In genomic region chr7:98051118-98051744, GRCh38 we compare ENCODE assay signal across 8 cellular contexts. TPM values are rescaled to one million over a fixed set of nuclear protein-coding genes. Genes with fewer than 3 reads are reported as not detected.
DNase-seq lines count a peak whose midpoint lies in the region; ATAC-seq, FAIRE-seq and TF ChIP-seq lines count a peak whose summit lies in the region.

No MANE protein-coding gene starts in this region.

- H3K36me3 ChIP-seq in H1 (ENCODE audit: control insufficient read depth in 2 of 4, insufficient read depth in 4 of 4, low read length in 3 of 4), result no peaks in the 10 kb centered on the region

- H3K4me2 ChIP-seq in H1 (ENCODE audit: insufficient read depth in 1 of 2, low read depth in 2 of 2, low read length in 2 of 2), result peak overlapping the region; percentile 22 to 47; a peak in 3 of 4 replicates

- H3K9me3 ChIP-seq in H1 (ENCODE audit: insufficient read depth in 2 of 2, low read depth in 1 of 2, low read length in 1 of 2), result no peaks in the 10 kb centered on the region

- no peak overlapping the region for H3K23ac ChIP-seq in H1 (ENCODE audit: insufficient read length)

- no peak for TF ChIP-seq RAD21 in H1 (IDR thresholded peaks at IDR 0.05 in 1 of 2, conservative IDR thresholded peaks at IDR 0.05 in 1 of 2; ENCODE audit: low read depth in 2 of 2, low read length in 2 of 2)

- peaks cover 12% of the 10 kb centered on the region for H3K4me1 Mint-ChIP-seq in HFFc6 (ENCODE audit: low read depth)

- POLR2A ChIA-PET in H1 (lab: Charles Lee; ENCODE audit: partially characterized antibody), result interaction anchor here (0.8 kb wide), 1 partner anchor 179 kb away, joined by 3 read pairs; no protein-coding TSS in a partner anchor

- H4K91ac ChIP-seq in H1 (replicated peaks; ENCODE audit: insufficient read length, low read length), result no peak overlapping the region

- no peak overlapping the region for H3K27ac ChIP-seq in H1 (ENCODE audit: low read depth, low read length)

- H3K4me3 ChIP-seq in H1 (ENCODE audit: extremely low read depth in 1 of 4, insufficient read depth in 2 of 4, low read depth in 3 of 4, low read length in 4 of 4), result peak overlapping the region in 1 of 4 experiments; percentile 27; a peak in 1 of 8 replicates

- no peak overlapping the region for H2BK120ac ChIP-seq in H1 (replicated peaks; ENCODE audit: low read depth, low read length)

- H3K4me3 Mint-ChIP-seq in HFFc6, result no peak overlapping the region

- H2BK12ac ChIP-seq in H1 (ENCODE audit: low read depth, low read length), result no peak overlapping the region

- H3K4ac ChIP-seq in H1 (replicated peaks; ENCODE audit: insufficient read length, low read depth, low read length), result no peak overlapping the region

- H3K79me2 ChIP-seq in H1 (ENCODE audit: control insufficient read depth in 1 of 2, insufficient read depth in 2 of 2, low read length in 2 of 2), result no peaks in the 10 kb centered on the region

- CTCF ChIA-PET in H1 (lab: Charles Lee; ENCODE audit: partially characterized antibody), result interaction anchor here (0.6 to 1.4 kb wide), 12 partner anchors 10 to 135 kb away, joined by 3 to 6 read pairs (median 4); no protein-coding TSS in a partner anchor

- no peak overlapping the region for H2BK5ac ChIP-seq in H1 (ENCODE audit: low read depth, low read length)

- H3K79me1 ChIP-seq in H1 (ENCODE audit: low read depth, low read length), result no peaks in the 10 kb centered on the region

- 25% methylated on average over 24 of the region's 24 CpGs; no CpG with 5 or more reads in 1 of the 2 experiments for WGBS in H1 (ENCODE audit: extremely low coverage in 1 of 2, insufficient coverage in 1 of 2, insufficient read length in 1 of 2, insufficient replicate concordance in 2 of 2, low coverage in 1 of 2, low lambda C conversion rate in 2 of 2, missing lambda C conversion rate in 1 of 2), 2 experiments

- no peaks in the 10 kb centered on the region for H3K23me2 ChIP-seq in H1 (ENCODE audit: low read depth, low read length)

- no peaks in the 10 kb centered on the region for H3K27me3 ChIP-seq in H1 (replicated peaks in 1 of 4; ENCODE audit: control insufficient read depth in 3 of 4, extremely low read depth in 1 of 4, insufficient read depth in 3 of 4, low read length in 3 of 4)

- H3K36me3 Mint-ChIP-seq in HFFc6 (ENCODE audit: low read depth), result no peaks in the 10 kb centered on the region

- H3K9me3 Mint-ChIP-seq in HFFc6, result no peaks in the 10 kb centered on the region

- 0 out of 3 replicates have a peak, but pooled peaks of 1 of the 2 experiments have one; percentile 23 for TF ChIP-seq EP300 in H1 (IDR thresholded peaks at IDR 0.05; ENCODE audit: borderline replicate concordance in 1 of 2, low read depth in 2 of 2, low read length in 2 of 2)

- no peak for ATAC-seq in HG03521 (IDR thresholded peaks at IDR 0.05; ENCODE audit: unreplicated experiment)
- ATAC-seq in GM19467 (IDR thresholded peaks at IDR 0.05; ENCODE audit: unreplicated experiment), result no peak

- no peak overlapping the region for H3K56ac ChIP-seq in H1 (replicated peaks; ENCODE audit: insufficient read length, low read depth, low read length)

- no peak overlapping the region for H4K8ac ChIP-seq in H1 (ENCODE audit: extremely low read depth, insufficient read depth, low read length)

- H4K20me1 ChIP-seq in H1 (replicated peaks in 1 of 2; ENCODE audit: control insufficient read depth in 1 of 2, insufficient read depth in 2 of 2, low read length in 2 of 2), result no peaks in the 10 kb centered on the region

- no peak overlapping the region for H3K9ac ChIP-seq in H1 (replicated peaks in 1 of 4; ENCODE audit: extremely low read depth in 1 of 4, low read depth in 3 of 4, low read length in 3 of 4)

- H3K27ac Mint-ChIP-seq in HFFc6, result no peak overlapping the region

- peak; percentile 27 for DNase-seq in DMS153 (lab: John Stamatoyannopoulos, UW)
- no peak for DNase-seq in DMS153 treated with DMSO at 0.1 percent for 48 hours (lab: John Stamatoyannopoulos, UW; ENCODE audit: unreplicated experiment)
- DNase-seq in activated CD4-positive, CD25-positive, alpha-beta regulatory T cell treated with anti-CD3 and anti-CD28 coated beads, Interleukin-2, amount 50 U/mL, for 72 hours, result peak; percentile 67
- DNase-seq in H1 (ENCODE audit: low read depth in 1 of 2, low spot score in 2 of 2), result peak; percentile 71 to 97
- DNase-seq in stimulated activated CD4-positive, alpha-beta T cell treated with anti-CD3 and anti-CD28 coated beads, TNF-alpha, amount 100 ng/mL, for 24 hours (ENCODE audit: low read depth in 3 of 3), result peak; percentile 5 to 70 (median 28)
- no peak for DNase-seq in HFFc6

- peaks cover 0 to 5% (median 3%) of the 10 kb centered on the region in 4 experiments; a peak in 4 of 7 replicates for H3K4me1 ChIP-seq in H1 (replicated peaks in 1 of 4; ENCODE audit: control insufficient read depth in 3 of 4, insufficient read depth in 4 of 4, low read length in 3 of 4)

- H2BK15ac ChIP-seq in H1 (ENCODE audit: low read length), result no peak overlapping the region

- no peak overlapping the region for H3K14ac ChIP-seq in H1 (ENCODE audit: insufficient read length)

- no peak overlapping the region for H4K5ac ChIP-seq in H1 (ENCODE audit: insufficient read length, low read depth, low read length)

- TF ChIP-seq POLR2A in H1 (IDR thresholded peaks at IDR 0.05; ENCODE audit: control extremely low read depth in 1 of 2, low read depth in 2 of 2, low read length in 2 of 2), result no peak

- H2AFZ ChIP-seq in H1 (ENCODE audit: low read length), result no peak overlapping the region

- FAIRE-seq in H1 (lab: Jason Lieb, UNC), result peak; percentile 71

- no peak overlapping the region for H2AK5ac ChIP-seq in H1 (ENCODE audit: low read depth, low read length)

- H2BK20ac ChIP-seq in H1 (ENCODE audit: low read length), result no peak overlapping the region

- H3K27me3 Mint-ChIP-seq in HFFc6 (ENCODE audit: insufficient read depth), result peaks cover 21% of the 10 kb centered on the region

- peak in 2 of 3 experiments; percentile 1 to 12; a peak in 2 of 4 replicates for TF ChIP-seq CTCF in H1 (IDR thresholded peaks at IDR 0.05; ENCODE audit: control extremely low read depth in 1 of 3, insufficient read depth in 1 of 3, low read depth in 1 of 3, low read length in 3 of 3)
- no peak for TF ChIP-seq CTCF in HFFc6 (IDR thresholded peaks at IDR 0.05)

- H3K18ac ChIP-seq in H1 (ENCODE audit: extremely low read depth, low read length), result no peak overlapping the region

TF ChIP-seq in H1, 55 proteins besides CTCF, POLR2A, EP300 and RAD21:
- TF ChIP-seq EGR1 (IDR thresholded peaks at IDR 0.05; ENCODE audit: borderline replicate concordance, low read depth, low read length) (peak; percentile 94), E2F6 (IDR thresholded peaks at IDR 0.05) (peak; percentile 90), HDAC2 (IDR thresholded peaks at IDR 0.05; ENCODE audit: borderline replicate concordance in 1 of 2, low read depth in 2 of 2, low read length in 2 of 2) (0 out of 4 replicates have a peak, but pooled peaks of 1 of the 2 experiments have one; percentile 28), KDM1A (IDR thresholded peaks at IDR 0.05; ENCODE audit: borderline replicate concordance, low read length) (peak; percentile 41; the same call in 1 of the 2 replicates), SP4 (IDR thresholded peaks at IDR 0.05; ENCODE audit: low read length) (no peak), YY1 (IDR thresholded peaks at IDR 0.05; ENCODE audit: low read depth, low read length) (peak; percentile 22; the same call in 1 of the 2 replicates), RNF2 (IDR thresholded peaks at IDR 0.05; ENCODE audit: borderline replicate concordance, low read depth, low read length, missing control alignments, poor library complexity, severe bottlenecking) (no peak), CREB1 (IDR thresholded peaks at IDR 0.05) (0 out of 2 replicates have a peak, but pooled peaks have one; percentile 27), MAX (IDR thresholded peaks at IDR 0.05) (peak; percentile 74), CTBP2 (IDR thresholded peaks at IDR 0.05; ENCODE audit: borderline replicate concordance, insufficient read depth, insufficient read length, low read length) (peak; percentile 80)
TF ChIP-seq in H1: peak in this region for 8.

RNA-seq across cellular contexts. Expression of gene LMTK2, which starts 55.4 kb away (rescaled TPM):
- total RNA-seq in H1 (2021; fragmentation: NEBNext Ultra II Directional; extraction: Animal tissue kit (Norgen Biotek cat#: 25700)), result 26.8 and 30.7 TPM in 2 replicates
- 9.7 and 11.3 TPM in 2 replicates for polyA plus RNA-seq in H1 (2011; rRNA removed)
- polyA plus RNA-seq in H1 (2011; cell fraction: cytosol; rRNA removed), result 8.8 TPM
- polyA plus RNA-seq in H1 (2011; cell fraction: nucleus; rRNA removed), result 15.7 TPM
- 11.1 to 13.4 TPM (median 12.7 TPM) in 4 replicates for polyA plus RNA-seq in H1 (2012, experiment 1 of 2)
- 3.1 TPM for polyA plus RNA-seq in H1 (2012, experiment 2 of 2)
- 17.8 TPM for polyA plus RNA-seq in H1 (2013, experiment 1 of 2)
- polyA plus RNA-seq in H1 (2013, experiment 2 of 2), result 19.3 TPM
- polyA minus RNA-seq in H1 (2011; rRNA and poly(A)+ RNA removed), result 18.6 and 20.3 TPM in 2 replicates
- polyA minus RNA-seq in H1 (2011; cell fraction: cytosol; rRNA and poly(A)+ RNA removed), result 17.8 TPM
- polyA minus RNA-seq in H1 (2011; cell fraction: nucleus; rRNA and poly(A)+ RNA removed), result 20.2 TPM
- total RNA-seq in HFFc6 (2021; fragmentation: NEBNext Ultra II Directional; extraction: Animal tissue kit (Norgen Biotek cat#: 25700)), result 10 to 100 TPM in 3 of 6 experiments, 1 to 10 TPM in 3; 9.2 to 13.5 (median 10.0) TPM

Comparison
In these comparisons a context has a peak if more than half of its experiments do, and no peak if none do; other contexts are left out.
1. DNase-seq: peak in DMS153 (single experiment), activated CD4-positive, CD25-positive, alpha-beta regulatory T cell treated with anti-CD3 and anti-CD28 coated beads, Interleukin-2, amount 50 U/mL, for 72 hours (single experiment), H1 (2 of 2) and stimulated activated CD4-positive, alpha-beta T cell treated with anti-CD3 and anti-CD28 coated beads, TNF-alpha, amount 100 ng/mL, for 24 hours (3 of 3); none in DMS153 treated with DMSO at 0.1 percent for 48 hours (single experiment) and HFFc6 (single experiment).